In genomic region chr18:12362473-12363174, GRCh38 we compare ENCODE assay signal across 30 cellular contexts. TPM values are rescaled to one million over a fixed set of nuclear protein-coding genes. Genes with fewer than 3 reads are reported as not detected.
A peak's percentile ranks its signal among the peaks of the same experiment; 100 is the strongest.
DNase-seq lines count a peak whose midpoint lies in the region; TF ChIP-seq lines count a peak whose summit lies in the region.
"Had no signal": no experiment of that assay in that cellular context is flagged by ENCODE, and none has a peak within 500 bp of the region (broad histone marks: within the 10 kb centered on the region; RNA-seq: fewer than 3 reads in every experiment).

No MANE protein-coding gene starts in this region.

- H3K4me1 ChIP-seq in cardiac muscle cell (ENCODE audit: low read depth) (peaks cover 23% of the 10 kb centered on the region), muscle layer of duodenum (ENCODE audit: control insufficient read depth in 1 of 2, insufficient read depth in 2 of 2, low read length in 2 of 2) (peaks cover 0 to 12% of the 10 kb centered on the region in 2 donors)
- H3K4me1 ChIP-seq: Caco-2, neural progenitor cell, suprapubic skin, upper lobe of left lung had no signal

- H3K36me3 Mint-ChIP-seq in T-helper 2 cell treated with Interferon-gamma antibody and Interleukin-4, amounts not matched to agents 5 μg/mL and 100 μg/mL, for 36 hours (ENCODE audit: low read depth) = peaks cover 54% of the 10 kb centered on the region
- H3K36me3 Mint-ChIP-seq in progenitor cell of endocrine pancreas (ENCODE audit: insufficient read depth) = peaks cover 20% of the 10 kb centered on the region

- H3K27ac Mint-ChIP-seq in T-helper 2 cell treated with Interferon-gamma antibody and Interleukin-4, amounts not matched to agents 5 μg/mL and 100 μg/mL, for 36 hours = peak overlapping the region; percentile 34
- H3K27ac Mint-ChIP-seq in progenitor cell of endocrine pancreas = no peak overlapping the region
- H3K27ac Mint-ChIP-seq: activated B cell treated with CpG ODN at 0.5 μM for 24 hours; activated CD4-positive, alpha-beta T cell treated with anti-CD3 and anti-CD28 coated beads, Interleukin-2, amount 10 ng/mL, durations not matched to agents 7 days and 5 days; GM23338; IgD-negative memory B cell; neural progenitor cell had no signal

- in situ Hi-C loops in ACHN (cut with HindIII; ENCODE audit: low pct_ligation_motif_present, low pct_unique_long_range_greater_than_20kb, low sequenced_read_pairs) = no loop called here

- no peaks in the 10 kb centered on the region for H3K9me3 Mint-ChIP-seq in T-helper 2 cell treated with Interferon-gamma antibody and Interleukin-4, amounts not matched to agents 5 μg/mL and 100 μg/mL, for 36 hours
- no peaks in the 10 kb centered on the region for H3K9me3 Mint-ChIP-seq in progenitor cell of endocrine pancreas (ENCODE audit: low read depth)
- H3K9me3 Mint-ChIP-seq: activated B cell treated with CpG ODN at 0.5 μM for 24 hours; activated CD4-positive, alpha-beta T cell treated with anti-CD3 and anti-CD28 coated beads, Interleukin-2, amount 10 ng/mL, durations not matched to agents 7 days and 5 days; activated naive CD8-positive, alpha-beta T cell treated with anti-CD3 and anti-CD28 coated beads, Interleukin-2, amount 50 U/mL, for 24 hours; GM23338; IgD-negative memory B cell; neural progenitor cell had no signal

- DNase-seq in T-helper 2 cell treated with Interferon-gamma antibody and Interleukin-4, amounts not matched to agents 5 μg/mL and 100 μg/mL, for 36 hours (ENCODE audit: low spot score) = no peak
- DNase-seq in T-helper 2 cell (no peak), cardiac muscle cell (ENCODE audit: low read depth in 1 of 2, low spot score in 1 of 2) (peak in 1 of 2 donors; percentile 64), superior temporal gyrus (ENCODE audit: extremely low spot score) (peak; percentile 26), NCI-H1105 treated with DMSO at 0.1 percent for 48 hours (lab: John Stamatoyannopoulos, UW) (no peak), progenitor cell of endocrine pancreas (ENCODE audit: low spot score, unreplicated experiment) (no peak), ACHN (no peak)
- DNase-seq: 8988T; activated B cell treated with CpG ODN at 0.5 μM for 24 hours; activated CD4-positive, alpha-beta T cell treated with anti-CD3 and anti-CD28 coated beads, Interleukin-2, amount 10 ng/mL, durations not matched to agents 7 days and 5 days; activated naive CD4-positive, alpha-beta T cell; activated naive CD8-positive, alpha-beta T cell treated with anti-CD3 and anti-CD28 coated beads, Interleukin-2, amount 50 U/mL, for 24 hours; activated T-cell treated with anti-CD3 and anti-CD28 coated beads, Interleukin-2, amount 50 U/mL, for 48 hours; Caco-2; cerebellar nuclear complex; DMS53; hippocampal formation; NCI-H1694; PC-9; stimulated activated naive CD4-positive, alpha-beta T cell; SW 1271; T1000; upper lobe of left lung had no signal

- H3K4me3 ChIP-seq in cardiac muscle cell (no peak overlapping the region), muscle layer of duodenum (ENCODE audit: low read depth in 1 of 2, low read length in 2 of 2) (no peak overlapping the region)
- H3K4me3 ChIP-seq: gastroesophageal sphincter, GM23338, neural progenitor cell, PC-9, suprapubic skin, upper lobe of left lung had no signal

- H3K27me3 ChIP-seq in cardiac muscle cell (no peaks in the 10 kb centered on the region), muscle layer of duodenum (ENCODE audit: low read depth, low read length) (no peaks in the 10 kb centered on the region)
- H3K27me3 ChIP-seq: gastroesophageal sphincter, neural progenitor cell, suprapubic skin, upper lobe of left lung had no signal

- H3K27ac ChIP-seq in cardiac muscle cell (peak overlapping the region; percentile 95), muscle layer of duodenum (ENCODE audit: low read length) (peak overlapping the region; percentile 6)
- H3K27ac ChIP-seq: C4-2B, gastroesophageal sphincter, neural progenitor cell, PC-9, suprapubic skin, upper lobe of left lung had no signal

- H3K4me3 Mint-ChIP-seq in T-helper 2 cell treated with Interferon-gamma antibody and Interleukin-4, amounts not matched to agents 5 μg/mL and 100 μg/mL, for 36 hours = no peak overlapping the region
- H3K4me3 Mint-ChIP-seq in progenitor cell of endocrine pancreas (ENCODE audit: low read depth) = no peak overlapping the region
- H3K4me3 Mint-ChIP-seq: activated B cell treated with CpG ODN at 0.5 μM for 24 hours; activated CD4-positive, alpha-beta T cell treated with anti-CD3 and anti-CD28 coated beads, Interleukin-2, amount 10 ng/mL, durations not matched to agents 7 days and 5 days; activated naive CD8-positive, alpha-beta T cell treated with anti-CD3 and anti-CD28 coated beads, Interleukin-2, amount 50 U/mL, for 24 hours; GM23338; IgD-negative memory B cell; neural progenitor cell had no signal

- no peaks in the 10 kb centered on the region for H3K9me3 ChIP-seq in cardiac muscle cell (ENCODE audit: low read depth)
- H3K9me3 ChIP-seq in muscle layer of duodenum (ENCODE audit: control insufficient read depth in 1 of 2, low read length in 2 of 2) = no peaks in the 10 kb centered on the region
- H3K9me3 ChIP-seq: Caco-2, gastroesophageal sphincter, suprapubic skin, upper lobe of left lung had no signal

- H3K27me3 Mint-ChIP-seq in T-helper 2 cell treated with Interferon-gamma antibody and Interleukin-4, amounts not matched to agents 5 μg/mL and 100 μg/mL, for 36 hours (ENCODE audit: low read depth) = no peaks in the 10 kb centered on the region
- H3K27me3 Mint-ChIP-seq in progenitor cell of endocrine pancreas = no peaks in the 10 kb centered on the region
- H3K27me3 Mint-ChIP-seq: activated B cell treated with CpG ODN at 0.5 μM for 24 hours; activated CD4-positive, alpha-beta T cell treated with anti-CD3 and anti-CD28 coated beads, Interleukin-2, amount 10 ng/mL, durations not matched to agents 7 days and 5 days; activated naive CD8-positive, alpha-beta T cell treated with anti-CD3 and anti-CD28 coated beads, Interleukin-2, amount 50 U/mL, for 24 hours; IgD-negative memory B cell had no signal

- TF ChIP-seq CTCF in cardiac muscle cell (IDR thresholded peaks at IDR 0.05; ENCODE audit: low read depth, low read length) (no peak), progenitor cell of endocrine pancreas (IDR thresholded peaks at IDR 0.05; ENCODE audit: unreplicated experiment) (no peak)

- H3K36me3 ChIP-seq in cardiac muscle cell (peaks cover 30% of the 10 kb centered on the region), muscle layer of duodenum (ENCODE audit: control insufficient read depth in 1 of 2, insufficient read depth in 2 of 2, low read length in 2 of 2) (peaks cover 55 to 58% of the 10 kb centered on the region in 2 donors)
- H3K36me3 ChIP-seq: neural progenitor cell had no signal

- H3K4me1 Mint-ChIP-seq in T-helper 2 cell treated with Interferon-gamma antibody and Interleukin-4, amounts not matched to agents 5 μg/mL and 100 μg/mL, for 36 hours (ENCODE audit: low read depth) = peaks cover 4% of the 10 kb centered on the region
- H3K4me1 Mint-ChIP-seq in progenitor cell of endocrine pancreas (ENCODE audit: low read depth) = no peaks in the 10 kb centered on the region
- H3K4me1 Mint-ChIP-seq: activated CD4-positive, alpha-beta T cell treated with anti-CD3 and anti-CD28 coated beads, Interleukin-2, amount 10 ng/mL, durations not matched to agents 7 days and 5 days; GM23338; neural progenitor cell had no signal

RNA-seq across cellular contexts. Expression of gene AFG3L2, which starts 14.4 kb away (rescaled TPM):
- total RNA-seq in cardiac muscle cell (82.3 and 97.6 TPM in 2 replicates), progenitor cell of endocrine pancreas (44.6 and 44.8 TPM in 2 replicates)
- 83.5 and 92.3 TPM in 2 replicates for polyA plus RNA-seq in cardiac muscle cell

RNA-seq across cellular contexts. Expression of gene PRELID3A, which starts 45.1 kb away (rescaled TPM):
- total RNA-seq in cardiac muscle cell (3.7 and 7.0 TPM in 2 replicates), progenitor cell of endocrine pancreas (11.1 and 15.7 TPM in 2 replicates)
- polyA plus RNA-seq in cardiac muscle cell = 0.76 and 1.8 TPM in 2 replicates

RNA-seq across cellular contexts. Expression of gene TUBB6, which starts 54.6 kb away (rescaled TPM):
- 212 and 450 TPM in 2 replicates for total RNA-seq in cardiac muscle cell
- polyA plus RNA-seq in cardiac muscle cell = 185 and 240 TPM in 2 replicates
- 7.2 and 10.7 TPM in 2 replicates for total RNA-seq in progenitor cell of endocrine pancreas

Comparison
In these comparisons a context has a peak if more than half of its experiments do, and no peak if none do; other contexts are left out.
1. RNA of gene TUBB6, which starts 54.6 kb away (total RNA-seq): 212 to 450 TPM in cardiac muscle cell; 7.2 to 10.7 TPM in progenitor cell of endocrine pancreas; every median in the first group is over 10 times any median in the second.